Comparison of ENCODE assay signal across 21 cellular contexts in the genomic region with DNA sequence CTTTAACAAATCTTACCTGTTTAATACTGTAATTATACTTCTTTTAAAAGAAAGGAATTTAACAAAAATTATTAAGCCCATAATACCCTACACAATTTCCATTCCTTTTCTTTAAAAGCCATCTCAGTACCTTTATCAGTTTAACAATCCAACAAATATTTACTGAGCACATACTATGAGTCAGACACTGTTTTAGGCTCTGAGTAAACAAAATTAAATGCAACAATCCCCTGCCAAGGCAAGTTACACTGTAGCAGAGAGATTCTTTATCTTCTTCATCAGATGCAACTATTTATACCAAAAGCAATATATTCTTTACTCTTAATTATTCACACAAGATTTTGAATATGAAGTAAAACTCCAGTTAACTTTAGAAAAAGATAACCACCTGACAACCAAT. TPM values are rescaled to one million over a fixed set of nuclear protein-coding genes. Genes with fewer than 3 reads are reported as not detected.
DNase-seq lines count a peak whose midpoint lies in the region; ATAC-seq, FAIRE-seq and TF ChIP-seq lines count a peak whose summit lies in the region.
"Had no signal": no experiment of that assay in that cellular context is flagged by ENCODE, and none has a peak within 500 bp of the region (broad histone marks: within the 10 kb centered on the region; RNA-seq: fewer than 3 reads in every experiment).

No MANE protein-coding gene starts in this region.

- CTCF ChIA-PET in K562 (lab: Yijun Ruan, JAX; ENCODE audit: low intra/inter-chr PET ratio), result no interaction called here
- CTCF ChIA-PET in activated naive CD4-positive, alpha-beta T cell treated with anti-CD3 and anti-CD28 coated beads for 36 hours (lab: Charles Lee), result interaction anchor here (0.7 to 1.2 kb wide), 2 partner anchors 9 to 144 kb away, joined by 3 read pairs; no protein-coding TSS in a partner anchor
- CTCF ChIA-PET in SK-N-SH (lab: Yijun Ruan, JAX), result interaction anchor here (1.0 kb wide), 1 partner anchor 13 kb away, joined by 3 read pairs; no protein-coding TSS in a partner anchor

- DNase-seq in DND-41, result no peak
- peak; percentile 43 for DNase-seq in M059J (ENCODE audit: low read depth)
- no peak for DNase-seq in K562 (ENCODE audit: extremely low read depth in 1 of 4, low spot score in 3 of 4)
- no peak for DNase-seq in memory B cell (ENCODE audit: low spot score in 2 of 2)
- no peak for DNase-seq in activated naive CD4-positive, alpha-beta T cell treated with anti-CD3 and anti-CD28 coated beads for 36 hours
- no peak for DNase-seq in activated CD4-positive, alpha-beta T cell treated with anti-CD3 and anti-CD28 coated beads, Interleukin-2, amount 50 U/mL, for 4 hours
- no peak for DNase-seq in SK-N-SH
- DNase-seq: ACHN; Calu3; CD4-positive, alpha-beta memory T cell; DMS79; GDM1; Karpas-422; NCI-H1417; NCI-H187 treated with DMSO at 0.1 percent for 48 hours; NCI-H69; NK-92 treated with Interleukin-12 subunit alpha and Interleukin-12 subunit beta, amount 100 ng/mL, for 24 hours; RPMI8226; SIG-M5 had no signal

- H3K79me2 ChIP-seq in DND-41 (ENCODE audit: insufficient read depth, low read length) (peaks cover 87% of the 10 kb centered on the region), K562 (ENCODE audit: control insufficient read depth, insufficient read depth, low read length) (peaks cover 3% of the 10 kb centered on the region; the same call in 1 of the 3 replicates), SK-N-SH (ENCODE audit: insufficient read depth) (no peaks in the 10 kb centered on the region)

- H3K27ac ChIP-seq in DND-41 (ENCODE audit: low read length) (peak overlapping the region; percentile 69), K562 (ENCODE audit: extremely low read depth, low read depth, low read length) (no peak overlapping the region), SK-N-SH (ENCODE audit: low read depth in 2 of 2, low read length in 1 of 2) (no peak overlapping the region)

- no peak for TF ChIP-seq RAD21 in K562 (CRISPR knock-in tag; conservative IDR thresholded peaks at IDR 0.05 in 1 of 2, IDR thresholded peaks at IDR 0.05 in 1 of 2)
- TF ChIP-seq RAD21 in SK-N-SH (IDR thresholded peaks at IDR 0.05; ENCODE audit: low read length), result no peak

- no peak overlapping the region for H3K4me3 ChIP-seq in DND-41 (ENCODE audit: low read depth in 1 of 2, low read length in 2 of 2)
- no peak overlapping the region for H3K4me3 ChIP-seq in K562
- H3K4me3 ChIP-seq in SK-N-SH (ENCODE audit: low read depth in 2 of 2, low read length in 1 of 2), result no peak overlapping the region
- H3K4me3 ChIP-seq: GM12878 had no signal

- peaks cover 13% of the 10 kb centered on the region for H3K4me1 Mint-ChIP-seq in memory B cell
- peaks cover 38% of the 10 kb centered on the region for H3K4me1 Mint-ChIP-seq in activated naive CD4-positive, alpha-beta T cell treated with anti-CD3 and anti-CD28 coated beads for 36 hours (ENCODE audit: low read depth)

- peaks cover 2% of the 10 kb centered on the region for H3K9me3 Mint-ChIP-seq in memory B cell
- no peaks in the 10 kb centered on the region for H3K9me3 Mint-ChIP-seq in activated naive CD4-positive, alpha-beta T cell treated with anti-CD3 and anti-CD28 coated beads for 36 hours
- H3K9me3 Mint-ChIP-seq: CD4-positive, alpha-beta memory T cell had no signal

- peaks cover 15% of the 10 kb centered on the region; the same call in 1 of the 2 replicates for H3K36me3 ChIP-seq in DND-41 (ENCODE audit: insufficient read depth, low read length)
- peaks cover 8% of the 10 kb centered on the region; the same call in 2 of the 3 replicates for H3K36me3 ChIP-seq in K562 (ENCODE audit: control insufficient read depth, insufficient read depth, low read length)
- H3K36me3 ChIP-seq in SK-N-SH (replicated peaks in 1 of 2; ENCODE audit: control insufficient read depth in 1 of 2, insufficient read depth in 2 of 2, low read length in 1 of 2), result no peaks in the 10 kb centered on the region

- H3K9me3 ChIP-seq in DND-41 (ENCODE audit: insufficient read depth, low read length, severe bottlenecking), result no peaks in the 10 kb centered on the region
- H3K9me3 ChIP-seq in K562 (replicated peaks; ENCODE audit: control insufficient read depth, insufficient read depth, low read depth, low read length), result no peaks in the 10 kb centered on the region
- H3K9me3 ChIP-seq in SK-N-SH, result no peaks in the 10 kb centered on the region

- H2AFZ ChIP-seq in DND-41 (ENCODE audit: low read depth, low read length) (no peak overlapping the region), K562 (ENCODE audit: low read depth, low read length) (no peak overlapping the region), SK-N-SH (ENCODE audit: low read depth) (no peak overlapping the region)

- peaks cover 87% of the 10 kb centered on the region for H3K4me1 ChIP-seq in DND-41 (ENCODE audit: insufficient read depth, low read length)
- peaks cover 0 to 4% of the 10 kb centered on the region in 2 experiments; a peak in 1 of 5 replicates for H3K4me1 ChIP-seq in K562 (replicated peaks in 1 of 2; ENCODE audit: control insufficient read depth in 2 of 2, insufficient read depth in 2 of 2, low read length in 2 of 2)
- no peaks in the 10 kb centered on the region; a peak in 1 of 4 replicates for H3K4me1 ChIP-seq in SK-N-SH (ENCODE audit: control insufficient read depth in 1 of 2, insufficient read depth in 2 of 2, low read depth in 1 of 2, low read length in 1 of 2)

- no peak for TF ChIP-seq EP300 in K562 (IDR thresholded peaks at IDR 0.05; ENCODE audit: low read length)
- TF ChIP-seq EP300 in SK-N-SH (IDR thresholded peaks at IDR 0.05; ENCODE audit: borderline replicate concordance in 1 of 2, low read depth in 1 of 2, low read length in 1 of 2), result no peak

- H3K27me3 Mint-ChIP-seq in memory B cell, result no peaks in the 10 kb centered on the region
- H3K27me3 Mint-ChIP-seq in activated naive CD4-positive, alpha-beta T cell treated with anti-CD3 and anti-CD28 coated beads for 36 hours (ENCODE audit: low read depth), result no peaks in the 10 kb centered on the region
- H3K27me3 Mint-ChIP-seq: CD4-positive, alpha-beta memory T cell had no signal

- H3K4me2 ChIP-seq in DND-41 (ENCODE audit: insufficient read depth, low read length), result no peak overlapping the region
- no peak overlapping the region for H3K4me2 ChIP-seq in K562 (ENCODE audit: insufficient read depth, low read length)
- no peak overlapping the region for H3K4me2 ChIP-seq in SK-N-SH

- no peak for ATAC-seq in DND-41 (ENCODE audit: insufficient read depth, low read depth)
- 0 out of 3 replicates have a peak, but pooled peaks have one; percentile 11 for ATAC-seq in K562
- ATAC-seq in memory B cell (ENCODE audit: low read depth), result no peak

- POLR2A ChIA-PET in K562 (lab: Yijun Ruan, JAX), result interaction anchor here (0.5 to 1.7 kb wide), 4 partner anchors 9 to 99 kb away, joined by 3 to 5 read pairs (median 4); no protein-coding TSS in a partner anchor
- POLR2A ChIA-PET in SK-N-SH (lab: Yijun Ruan, JAX), result no interaction called here

- H3K9me1 ChIP-seq in K562 (ENCODE audit: control insufficient read depth, insufficient read depth, low read length), result no peaks in the 10 kb centered on the region

- no peaks in the 10 kb centered on the region for H4K20me1 ChIP-seq in DND-41 (ENCODE audit: insufficient read depth, low read length)
- H4K20me1 ChIP-seq in K562 (replicated peaks; ENCODE audit: control insufficient read depth, insufficient read depth, low read length), result no peaks in the 10 kb centered on the region
- no peaks in the 10 kb centered on the region for H4K20me1 ChIP-seq in SK-N-SH (ENCODE audit: insufficient read depth)

- no peak for TF ChIP-seq POLR2A in K562 (conservative IDR thresholded peaks at IDR 0.05)

- H3K27me3 ChIP-seq in DND-41 (ENCODE audit: insufficient read depth, low read length, poor library complexity) (no peaks in the 10 kb centered on the region), K562 (ENCODE audit: control insufficient read depth in 2 of 2, insufficient read depth in 2 of 2, low read length in 2 of 2) (no peaks in the 10 kb centered on the region), SK-N-SH (ENCODE audit: insufficient read depth) (no peaks in the 10 kb centered on the region)

- in situ Hi-C loops in K562 (cut with MboI), result no loop called here

- no peaks in the 10 kb centered on the region for H3K9me2 ChIP-seq in SK-N-SH

- no TSS peak for BruUV-seq in K562 (replicated peaks; lab: Mats Ljungman, UMichigan)

- peaks cover 7% of the 10 kb centered on the region for H3K36me3 Mint-ChIP-seq in memory B cell
- H3K36me3 Mint-ChIP-seq in activated naive CD4-positive, alpha-beta T cell treated with anti-CD3 and anti-CD28 coated beads for 36 hours (ENCODE audit: low read depth), result peaks cover 5% of the 10 kb centered on the region

- H3K9ac ChIP-seq in DND-41 (ENCODE audit: low read depth, low read length) (no peak overlapping the region; the same call in 1 of the 2 replicates), K562 (ENCODE audit: insufficient read depth in 1 of 2, low read depth in 2 of 2, low read length in 2 of 2) (no peak overlapping the region), SK-N-SH (no peak overlapping the region)

- no peak for TF ChIP-seq CTCF in DND-41 (IDR thresholded peaks at IDR 0.05; ENCODE audit: borderline replicate concordance, extremely low read depth, low read length, poor library complexity, severe bottlenecking)
- TF ChIP-seq CTCF in K562 (IDR thresholded peaks at IDR 0.05 in 2 of 3, conservative IDR thresholded peaks at IDR 0.05 in 1 of 3; ENCODE audit: insufficient read depth in 2 of 3, low read depth in 1 of 3, low read length in 3 of 3), result no peak
- no peak for TF ChIP-seq CTCF in SK-N-SH (IDR thresholded peaks at IDR 0.05)

- no peak for FAIRE-seq in K562 (lab: Jason Lieb, UNC)
- FAIRE-seq: GM12878, H54 had no signal

- peak overlapping the region; percentile 2 for H3K27ac Mint-ChIP-seq in memory B cell
- no peak overlapping the region for H3K27ac Mint-ChIP-seq in activated naive CD4-positive, alpha-beta T cell treated with anti-CD3 and anti-CD28 coated beads for 36 hours

- no peak overlapping the region for H3K4me3 Mint-ChIP-seq in memory B cell
- H3K4me3 Mint-ChIP-seq in activated naive CD4-positive, alpha-beta T cell treated with anti-CD3 and anti-CD28 coated beads for 36 hours, result no peak overlapping the region

- intact Hi-C loops in K562 (cut with micrococcal nuclease), result no loop called here
- intact Hi-C loops in activated naive CD4-positive, alpha-beta T cell treated with anti-CD3 and anti-CD28 coated beads for 36 hours (cut with micrococcal nuclease), result loop anchor here (5.0 kb wide), 1 partner anchor 66 kb away; no protein-coding TSS in a partner anchor

- H3F3A ChIP-seq in SK-N-SH (replicated peaks; ENCODE audit: insufficient read depth), result no peaks in the 10 kb centered on the region

RNA-seq across cellular contexts. Expression of a gene that starts 12.0 kb away (rescaled TPM):
- 13.6 and 17.0 TPM in 2 replicates for total RNA-seq in M059J (2014; rRNA removed; shearing (Covaris generic))
- 36.5 and 51.3 TPM in 2 replicates for total RNA-seq in K562 (2011; cell fraction: chromatin; rRNA removed; ENCODE audit: low replicate concordance)
- 9.0 and 13.6 TPM in 2 replicates for total RNA-seq in K562 (2011; cell fraction: nucleolus; rRNA removed)
- total RNA-seq in K562 (2011; cell fraction: nucleoplasm; rRNA removed), result 24.3 and 35.3 TPM in 2 replicates
- 4.7 and 6.0 TPM in 2 replicates for total RNA-seq in K562 (2014; rRNA removed)
- 10.7 and 13.0 TPM in 2 replicates for total RNA-seq in K562 (2014; rRNA removed; fragmentation: Illumina TruSeq; extraction: Trizol)
- total RNA-seq in K562 (2015; rRNA removed; fragmentation: Illumina TruSeq; extraction: Trizol), result 10.6 and 12.1 TPM in 2 replicates
- total RNA-seq in K562 (2021), result 9.1 and 9.3 TPM in 2 replicates
- 9.3 and 10.3 TPM in 2 replicates for polyA plus RNA-seq in K562 (2011; rRNA removed)
- 2.1 and 3.7 TPM in 2 replicates for polyA plus RNA-seq in K562 (2011; cell fraction: cytosol; rRNA removed)
- 10.5 and 19.6 TPM in 2 replicates for polyA plus RNA-seq in K562 (2011; cell fraction: nucleus; rRNA removed)
- polyA plus RNA-seq in K562 (2012), result 4.0 and 4.9 TPM in 2 replicates
- 7.1 and 7.5 TPM in 2 replicates for polyA plus RNA-seq in K562 (2014; fragmentation: Illumina TruSeq; extraction: Trizol)
- 1 to 10 TPM; 2.1 to 3.3 TPM for polyA plus RNA-seq in K562 (2014; fragmentation: Nextera tagmentation; extraction: Ambion mirVana)
- 2.9 TPM in 2 replicates for polyA plus RNA-seq in K562 (2014; rRNA removed)
- 34.2 and 47.7 TPM in 2 replicates for polyA minus RNA-seq in K562 (2011; rRNA and poly(A)+ RNA removed)
- 5.2 and 7.3 TPM in 2 replicates for polyA minus RNA-seq in K562 (2011; cell fraction: cytosol; rRNA and poly(A)+ RNA removed)
- polyA minus RNA-seq in K562 (2011; cell fraction: nucleus; rRNA and poly(A)+ RNA removed), result 30.2 and 68.3 TPM in 2 replicates
- total RNA-seq in activated naive CD4-positive, alpha-beta T cell treated with anti-CD3 and anti-CD28 coated beads for 36 hours, result 1 to 10 TPM; 8.9 to 9.7 TPM
- 1.4 and 1.6 TPM in 2 replicates for polyA plus RNA-seq in SK-N-SH (2012; rRNA removed)
- 1.7 and 1.9 TPM in 2 replicates for polyA plus RNA-seq in SK-N-SH (2012; cell fraction: cytosol; rRNA removed)
- 1.7 and 3.3 TPM in 2 replicates for polyA plus RNA-seq in SK-N-SH (2012; cell fraction: nucleus; rRNA removed)
